In genomic region chr6:142187209-142187608, GRCh38 we compare ENCODE assay signal across 14 cellular contexts. TPM values are rescaled to one million over a fixed set of nuclear protein-coding genes. Genes with fewer than 3 reads are reported as not detected.
DNase-seq lines count a peak whose midpoint lies in the region; ATAC-seq and TF ChIP-seq lines count a peak whose summit lies in the region.
"Had no signal": no experiment of that assay in that cellular context is flagged by ENCODE, and none has a peak within 500 bp of the region (broad histone marks: within the 10 kb centered on the region; RNA-seq: fewer than 3 reads in every experiment).

No MANE protein-coding gene starts in this region.

- intact Hi-C loops in heart left ventricle (cut with DNase I): loop anchor here in 1 of 10 donors (5.0 kb wide), 1 partner anchor 35 kb away; no protein-coding TSS in a partner anchor

- H3K4me3 ChIP-seq in heart left ventricle: no peak overlapping the region
- no peak overlapping the region for H3K4me3 ChIP-seq in coronary artery
- H3K4me3 ChIP-seq: BLaER1 treated with 17β-estradiol and CSF1 and Interleukin-3, amounts not matched to agents 10 nM and 100 nM had no signal

- peaks cover 0 to 22% (median 15%) of the 10 kb centered on the region in 9 donors for H3K36me3 ChIP-seq in heart left ventricle

- DNase-seq in A172 (ENCODE audit: low spot score): peak; percentile 57
- DNase-seq in HT1080 (ENCODE audit: low read depth): peak; percentile 3
- peak in 4 of 5 donors; percentile 20 to 79 (median 53) for DNase-seq in heart left ventricle
- no peak for DNase-seq in coronary artery (ENCODE audit: low spot score)
- DNase-seq in stimulated activated CD4-positive, alpha-beta T cell treated with anti-CD3 and anti-CD28 coated beads, Interleukin-2, amount 100 ng/mL, for 24 hours: no peak
- no peak for DNase-seq in putamen (ENCODE audit: low spot score)
- DNase-seq: activated CD4-positive, alpha-beta T cell treated with anti-CD3 and anti-CD28 coated beads for 1 hour; activated naive CD4-positive, alpha-beta T cell treated with Interleukin-2 at 50 U/mL for 16 hours; GOT3 had no signal

- peaks cover 0 to 19% (median 9%) of the 10 kb centered on the region in 12 donors for H3K4me1 ChIP-seq in heart left ventricle

- H3K27ac ChIP-seq in heart left ventricle (peak overlapping the region in 4 of 12 donors; percentile 8 to 33 (median 16)), coronary artery (no peak overlapping the region)
- H3K27ac ChIP-seq: BLaER1 treated with 17β-estradiol and CSF1 and Interleukin-3, amounts not matched to agents 10 nM and 100 nM; epithelial cell of prostate had no signal

- WGBS in heart left ventricle, 4 donors: 17 to 27% (median 18%) methylated on average over 1 of the region's 1 CpG

- no peaks in the 10 kb centered on the region for H3K9me3 ChIP-seq in heart left ventricle
- H3K9me3 ChIP-seq: BLaER1 treated with 17β-estradiol and CSF1 and Interleukin-3, amounts not matched to agents 10 nM and 100 nM had no signal

- H3K27me3 ChIP-seq in heart left ventricle: no peaks in the 10 kb centered on the region
- H3K27me3 ChIP-seq: BLaER1 treated with 17β-estradiol and CSF1 and Interleukin-3, amounts not matched to agents 10 nM and 100 nM had no signal

- ATAC-seq in SK-N-SH treated with all-trans-retinoic acid at 6 μM for 48 hours: peak; percentile 92
- peak; percentile 26 to 87 (median 83) for ATAC-seq in heart left ventricle
- ATAC-seq in GM21423 (IDR thresholded peaks at IDR 0.05; ENCODE audit: unreplicated experiment): no peak

- TF ChIP-seq CTCF in heart left ventricle (IDR thresholded peaks at IDR 0.05) (no peak), coronary artery (IDR thresholded peaks at IDR 0.05) (no peak)

- TF ChIP-seq POLR2A in heart left ventricle (IDR thresholded peaks at IDR 0.05): no peak

TF ChIP-seq in SK-N-SH treated with all-trans-retinoic acid at 6 μM for 48 hours, 23 proteins besides CTCF, POLR2A, EP300 and RAD21:
- TF ChIP-seq ISL1 (CRISPR knock-in tag; IDR thresholded peaks at IDR 0.05): peak; percentile 33
- no peak for TF ChIP-seq ZNF8 (CRISPR knock-in tag; IDR thresholded peaks at IDR 0.05)

RNA-seq across cellular contexts. Expression of gene VTA1, which starts 40.1 kb away (rescaled TPM):
- 116 and 124 TPM in 2 replicates for total RNA-seq in A172 (2014; rRNA removed; shearing (Covaris generic))
- total RNA-seq in HT1080 (2014; rRNA removed; shearing (Covaris generic)): 66.1 and 83.5 TPM in 2 replicates
- polyA plus RNA-seq in HT1080 (2015; cell fraction: cytosol; rRNA removed): 102 and 114 TPM in 2 replicates
- 95.3 and 121 TPM in 2 replicates for polyA plus RNA-seq in HT1080 (2015; cell fraction: nucleus; rRNA removed)
- total RNA-seq in heart left ventricle: 10 to 100 TPM; 32.0 to 49.4 (median 41.0) TPM
- polyA plus RNA-seq in heart left ventricle: 10 to 100 TPM; 14.3 to 56.6 TPM

RNA-seq across cellular contexts. Expression of gene NMBR, which starts 40.3 kb away (rescaled TPM):
- not detected in 2 replicates for total RNA-seq in A172 (2014; rRNA removed; shearing (Covaris generic))
- total RNA-seq in HT1080 (2014; rRNA removed; shearing (Covaris generic)): not detected in 2 replicates
- 0.24 TPM in 1 of 2 replicates, not detected in the other for polyA plus RNA-seq in HT1080 (2015; cell fraction: cytosol; rRNA removed)
- polyA plus RNA-seq in HT1080 (2015; cell fraction: nucleus; rRNA removed): not detected in 2 replicates
- total RNA-seq in heart left ventricle: under 1 TPM in 1 of 9 donors, not detected in 8; 0.67 TPM
- not detected for polyA plus RNA-seq in heart left ventricle
- total RNA-seq: subcutaneous adipose tissue had no signal

RNA-seq across cellular contexts. Expression of gene GJE1, which starts 54.5 kb away (rescaled TPM):
- total RNA-seq in A172 (2014; rRNA removed; shearing (Covaris generic)): not detected in 2 replicates
- total RNA-seq in HT1080 (2014; rRNA removed; shearing (Covaris generic)): not detected in 2 replicates
- polyA plus RNA-seq in HT1080 (2015; cell fraction: cytosol; rRNA removed): not detected in 2 replicates
- polyA plus RNA-seq in HT1080 (2015; cell fraction: nucleus; rRNA removed): not detected in 2 replicates
- total RNA-seq in heart left ventricle: not detected
- polyA plus RNA-seq in heart left ventricle: not detected
- total RNA-seq: subcutaneous adipose tissue had no signal

Comparison
In these comparisons a context has a peak if more than half of its experiments do, and no peak if none do; other contexts are left out.
1. DNase-seq: peak in A172 (single experiment), HT1080 (single experiment) and heart left ventricle (4 of 5); none in coronary artery (single experiment), stimulated activated CD4-positive, alpha-beta T cell treated with anti-CD3 and anti-CD28 coated beads, Interleukin-2, amount 100 ng/mL, for 24 hours (0 of 2) and putamen (single experiment).